Comparison of ENCODE assay signal across 27 cellular contexts in the genomic region with DNA sequence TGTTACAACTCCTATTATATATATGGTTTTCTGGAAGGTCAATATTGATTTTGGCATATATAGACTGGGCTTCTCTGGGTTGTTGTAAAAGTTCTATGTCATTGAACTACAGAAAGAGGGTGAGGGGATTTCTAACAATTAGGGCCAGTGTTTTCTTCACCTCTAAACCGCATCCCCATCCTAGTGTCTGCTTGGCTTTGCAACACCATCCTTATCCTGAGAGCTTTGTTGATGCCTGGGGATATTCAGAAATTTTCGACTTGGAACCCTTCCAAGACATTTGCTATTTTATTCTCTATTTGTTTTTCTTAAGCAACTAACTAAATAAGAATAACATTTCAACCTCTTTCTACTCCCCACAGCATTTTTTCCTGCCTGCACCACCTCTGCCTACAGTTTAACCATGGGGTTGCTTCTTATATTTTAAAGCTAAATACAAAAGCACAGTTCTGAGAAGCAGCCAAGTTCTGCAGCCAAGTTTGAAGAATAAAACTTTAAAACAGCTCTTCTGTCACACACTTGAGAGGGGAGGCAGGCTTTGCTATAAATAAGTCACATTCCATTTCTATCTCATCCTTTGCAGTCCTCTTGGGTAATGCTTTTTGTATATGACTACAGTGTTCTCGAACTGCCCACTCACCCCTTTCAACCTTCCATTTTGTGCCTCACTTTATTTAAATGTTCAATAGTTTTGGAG. TPM values are rescaled to one million over a fixed set of nuclear protein-coding genes. Genes with fewer than 3 reads are reported as not detected.
A peak's percentile ranks its signal among the peaks of the same experiment; 100 is the strongest.
DNase-seq lines count a peak whose midpoint lies in the region; ATAC-seq and TF ChIP-seq lines count a peak whose summit lies in the region.
"Had no signal": no experiment of that assay in that cellular context is flagged by ENCODE, and none has a peak within 500 bp of the region (broad histone marks: within the 10 kb centered on the region; RNA-seq: fewer than 3 reads in every experiment).

No MANE protein-coding gene starts in this region.

- intact Hi-C loops in esophagus muscularis mucosa (cut with DNase I), result no loop called here
- intact Hi-C loops in thyroid gland (cut with DNase I), result no loop called here
- intact Hi-C loops in posterior cingulate gyrus (cut with DNase I), result no loop called here
- intact Hi-C loops in adrenal gland (cut with DNase I), result no loop called here

- H3K27me3 ChIP-seq in esophagus muscularis mucosa, result no peaks in the 10 kb centered on the region
- H3K27me3 ChIP-seq in thyroid gland, result no peaks in the 10 kb centered on the region
- H3K27me3 ChIP-seq in adrenal gland, result no peaks in the 10 kb centered on the region
- H3K27me3 ChIP-seq: gastrocnemius medialis, pancreas, uterus had no signal

- H3K36me3 ChIP-seq in SK-N-MC (ENCODE audit: insufficient read depth, low read length), result no peaks in the 10 kb centered on the region
- H3K36me3 ChIP-seq in esophagus muscularis mucosa, result no peaks in the 10 kb centered on the region
- H3K36me3 ChIP-seq in thyroid gland, result no peaks in the 10 kb centered on the region
- no peaks in the 10 kb centered on the region for H3K36me3 ChIP-seq in adrenal gland (replicated peaks in 1 of 2)
- H3K36me3 ChIP-seq: gastrocnemius medialis, pancreas, uterus had no signal

- ATAC-seq in HG02970 (IDR thresholded peaks at IDR 0.05; ENCODE audit: low FRiP score, unreplicated experiment), result no peak
- ATAC-seq: activated CD8-positive, alpha-beta T cell treated with anti-CD3 and anti-CD28 coated beads, Interleukin-2, amount 10 ng/mL, durations not matched to agents 7 days and 5 days; esophagus mucosa; gastrocnemius medialis; K562; natural killer cell; pancreas had no signal

- TF ChIP-seq CTCF in esophagus muscularis mucosa (IDR thresholded peaks at IDR 0.05) (no peak), thyroid gland (IDR thresholded peaks at IDR 0.05) (no peak), adrenal gland (IDR thresholded peaks at IDR 0.05) (no peak)

- H3K9ac ChIP-seq in SK-N-MC (ENCODE audit: insufficient read length), result no peak overlapping the region

- TF ChIP-seq EP300 in esophagus muscularis mucosa (IDR thresholded peaks at IDR 0.05), result no peak

- no peaks in the 10 kb centered on the region for H3K9me3 ChIP-seq in SK-N-MC (ENCODE audit: low read depth, low read length)
- H3K9me3 ChIP-seq in esophagus muscularis mucosa, result no peaks in the 10 kb centered on the region
- H3K9me3 ChIP-seq in thyroid gland, result no peaks in the 10 kb centered on the region
- H3K9me3 ChIP-seq in adrenal gland (replicated peaks in 1 of 3), result no peaks in the 10 kb centered on the region
- H3K9me3 ChIP-seq: gastrocnemius medialis, pancreas, uterus had no signal

- TF ChIP-seq POLR2A in esophagus muscularis mucosa (IDR thresholded peaks at IDR 0.05; ENCODE audit: low read depth), result no peak
- no peak for TF ChIP-seq POLR2A in thyroid gland (IDR thresholded peaks at IDR 0.05)
- no peak for TF ChIP-seq POLR2A in adrenal gland (IDR thresholded peaks at IDR 0.05)

- WGBS in esophagus muscularis mucosa, result 24% methylated on average over 3 of the region's 3 CpGs
- WGBS in thyroid gland, 2 donors, result 32 to 36% methylated on average over 3 of the region's 3 CpGs
- 45 to 56% (median 54%) methylated on average over 3 of the region's 3 CpGs for WGBS in adrenal gland, 4 donors

- H3K27ac ChIP-seq in SK-N-MC (peak overlapping the region; percentile 82), esophagus muscularis mucosa (replicated peaks in 1 of 4) (peak overlapping the region in 1 of 4 donors; percentile 39), thyroid gland (peak overlapping the region in 2 of 3 donors; percentile 48 to 65), adrenal gland (no peak overlapping the region)
- H3K27ac ChIP-seq: gastrocnemius medialis, pancreas, uterus had no signal

- H3K4me1 ChIP-seq in esophagus muscularis mucosa (peaks cover 3 to 23% (median 15%) of the 10 kb centered on the region in 4 donors), thyroid gland (peaks cover 11 to 29% of the 10 kb centered on the region in 2 donors), adrenal gland (replicated peaks in 1 of 2) (no peaks in the 10 kb centered on the region)
- H3K4me1 ChIP-seq: gastrocnemius medialis, pancreas, uterus had no signal

- peak; percentile 26 for DNase-seq in SK-N-MC (ENCODE audit: low read depth, low spot score)
- DNase-seq in esophagus muscularis mucosa (ENCODE audit: extremely low spot score), result peak; percentile 53
- peak; percentile 1 for DNase-seq in iris pigment epithelial cell (ENCODE audit: low read depth)
- peak; percentile 20 to 25 for DNase-seq in thyroid gland
- no peak for DNase-seq in posterior cingulate gyrus
- no peak for DNase-seq in adrenal gland
- DNase-seq: activated CD8-positive, alpha-beta T cell treated with anti-CD3 and anti-CD28 coated beads, Interleukin-2, amount 10 ng/mL, durations not matched to agents 7 days and 5 days; activated gamma-delta T cell treated with Interleukin-2 at 50 U/mL for 16 hours; amygdala; CD4-positive, CD25-positive, alpha-beta regulatory T cell; cerebellar nuclear complex; DMS 273 treated with DMSO at 0.1 percent for 48 hours; effector memory CD4-positive, alpha-beta T cell; gastrocnemius medialis; H7; natural killer cell; NCI-H1930; NCI-H226; NCI-H748 treated with DMSO at 0.1 percent for 48 hours; pancreas; stimulated activated CD4-positive, alpha-beta T cell treated with anti-CD3 and anti-CD28 coated beads, Interleukin-1b, Interleukin-23, amount 100 ng/mL, for 48 hours; substantia nigra; uterus had no signal

- peak overlapping the region; percentile 58 for H3K4me3 ChIP-seq in SK-N-MC
- H3K4me3 ChIP-seq in esophagus muscularis mucosa, result no peak overlapping the region
- no peak overlapping the region for H3K4me3 ChIP-seq in thyroid gland (replicated peaks in 1 of 3)
- H3K4me3 ChIP-seq in adrenal gland, result no peak overlapping the region
- H3K4me3 ChIP-seq: gastrocnemius medialis, K562, pancreas, uterus had no signal

RNA-seq across cellular contexts. Expression of gene RGS6, which starts 53.5 kb away (rescaled TPM):
- 1 to 10 TPM in 2 of 4 donors, under 1 TPM in 2; 0.83 to 2.4 (median 1.5) TPM for total RNA-seq in esophagus muscularis mucosa
- total RNA-seq in thyroid gland, result 10 to 100 TPM in 3 of 4 donors, 1 to 10 TPM in 1; 7.6 to 25.3 (median 17.2) TPM
- total RNA-seq in adrenal gland, result 1 to 10 TPM in 1 of 8 donors, under 1 TPM in 6, not detected in 1; 0.06 to 4.3 (median 0.41) TPM
- polyA plus RNA-seq in adrenal gland, result under 1 TPM; 0.24 to 0.71 (median 0.35) TPM
- total RNA-seq: G401, K562 had no signal
- polyA plus RNA-seq: K562 had no signal

Comparison
In these comparisons a context has a peak if more than half of its experiments do, and no peak if none do; other contexts are left out.
1. DNase-seq: peak in SK-N-MC (single experiment), esophagus muscularis mucosa (single experiment), iris pigment epithelial cell (single experiment) and thyroid gland (2 of 2); none in posterior cingulate gyrus (0 of 10) and adrenal gland (0 of 7).
2. H3K27ac ChIP-seq: peak in SK-N-MC (single experiment) and thyroid gland (2 of 3); none in adrenal gland (0 of 5).